In genomic region chr7:150376560-150376959, GRCh38 we compare ENCODE assay signal across 12 cellular contexts. TPM values are rescaled to one million over a fixed set of nuclear protein-coding genes. Genes with fewer than 3 reads are reported as not detected.
DNase-seq lines count a peak whose midpoint lies in the region; ATAC-seq, FAIRE-seq and TF ChIP-seq lines count a peak whose summit lies in the region.
"Had no signal": no experiment of that assay in that cellular context is flagged by ENCODE, and none has a peak within 500 bp of the region (broad histone marks: within the 10 kb centered on the region; RNA-seq: fewer than 3 reads in every experiment).

No MANE protein-coding gene starts in this region.

- CTCF ChIA-PET in H1 (lab: Charles Lee; ENCODE audit: partially characterized antibody): interaction anchor here (1.3 kb wide), 1 partner anchor 18 kb away, joined by 3 read pairs; no protein-coding TSS in a partner anchor

- H4K20me1 ChIP-seq in MM.1S (ENCODE audit: insufficient read depth, low read length): no peaks in the 10 kb centered on the region
- peaks cover 0 to 11% of the 10 kb centered on the region in 2 experiments for H4K20me1 ChIP-seq in H1 (replicated peaks in 1 of 2; ENCODE audit: control insufficient read depth in 1 of 2, insufficient read depth in 2 of 2, low read length in 2 of 2)

- no peaks in the 10 kb centered on the region for H3K27me3 Mint-ChIP-seq in T-helper 2 cell treated with Interferon-gamma antibody and Interleukin-4, amounts not matched to agents 5 μg/mL and 100 μg/mL, for 36 hours (ENCODE audit: low read depth)

- H3K27me3 ChIP-seq in MM.1S (replicated peaks; ENCODE audit: insufficient read depth, low read length) (no peaks in the 10 kb centered on the region), H1 (replicated peaks in 1 of 4; ENCODE audit: control insufficient read depth in 3 of 4, extremely low read depth in 1 of 4, insufficient read depth in 3 of 4, low read length in 3 of 4) (no peaks in the 10 kb centered on the region), gastrocnemius medialis (no peaks in the 10 kb centered on the region)
- H3K27me3 ChIP-seq: body of pancreas, esophagus squamous epithelium had no signal

- peaks cover 45% of the 10 kb centered on the region for H3K4me1 Mint-ChIP-seq in T-helper 2 cell treated with Interferon-gamma antibody and Interleukin-4, amounts not matched to agents 5 μg/mL and 100 μg/mL, for 36 hours (ENCODE audit: low read depth)

- peaks cover 17% of the 10 kb centered on the region for H3K79me1 ChIP-seq in H1 (ENCODE audit: low read depth, low read length)

- H3K18ac ChIP-seq in H1 (ENCODE audit: extremely low read depth, low read length): no peak overlapping the region

- TF ChIP-seq POLR2A in H1 (IDR thresholded peaks at IDR 0.05; ENCODE audit: control extremely low read depth in 1 of 2, low read depth in 2 of 2, low read length in 2 of 2) (no peak), gastrocnemius medialis (IDR thresholded peaks at IDR 0.05) (no peak)

- DNase-seq in T-helper 2 cell treated with Interferon-gamma antibody and Interleukin-4, amounts not matched to agents 5 μg/mL and 100 μg/mL, for 36 hours (ENCODE audit: low spot score): no peak
- DNase-seq in T-helper 2 cell: no peak
- DNase-seq in MM.1S: no peak
- DNase-seq in H1 (ENCODE audit: low read depth in 1 of 2, low spot score in 2 of 2): no peak
- no peak for DNase-seq in gastrocnemius medialis
- no peak for DNase-seq in SK-N-DZ (ENCODE audit: low spot score)
- DNase-seq in COLO829 (ENCODE audit: low spot score): no peak
- no peak for DNase-seq in inferior parietal cortex (ENCODE audit: extremely low spot score)
- DNase-seq: body of pancreas, esophagus squamous epithelium had no signal

- no peak overlapping the region for H2BK20ac ChIP-seq in H1 (ENCODE audit: low read length)

- H3K36me3 ChIP-seq in MM.1S (replicated peaks; ENCODE audit: insufficient read depth, low read length): no peaks in the 10 kb centered on the region
- H3K36me3 ChIP-seq in H1 (ENCODE audit: control insufficient read depth in 2 of 4, insufficient read depth in 4 of 4, low read length in 3 of 4): peaks cover 13 to 31% (median 21%) of the 10 kb centered on the region in 4 experiments
- peaks cover 0 to 21% of the 10 kb centered on the region in 2 donors for H3K36me3 ChIP-seq in gastrocnemius medialis

- no peak overlapping the region for H4K5ac ChIP-seq in H1 (ENCODE audit: insufficient read length, low read depth, low read length)

- H2AFZ ChIP-seq in MM.1S (ENCODE audit: low read length): no peak overlapping the region
- no peak overlapping the region for H2AFZ ChIP-seq in H1 (ENCODE audit: low read length)

- peak overlapping the region; percentile 8 for H4K91ac ChIP-seq in H1 (replicated peaks; ENCODE audit: insufficient read length, low read length)

- no peak for FAIRE-seq in H1 (lab: Jason Lieb, UNC)
- FAIRE-seq: A204.1 had no signal

- peak overlapping the region; percentile 97 for H2BK15ac ChIP-seq in H1 (ENCODE audit: low read length)

- H2AK5ac ChIP-seq in H1 (ENCODE audit: low read depth, low read length): peak overlapping the region; percentile 91

- H3F3A ChIP-seq in MM.1S (ENCODE audit: insufficient read depth, low read length): peaks cover 87% of the 10 kb centered on the region

- H2BK5ac ChIP-seq in H1 (ENCODE audit: low read depth, low read length): peak overlapping the region; percentile 78

- H3K4me3 ChIP-seq in MM.1S (ENCODE audit: low read length): no peak overlapping the region
- H3K4me3 ChIP-seq in H1 (ENCODE audit: extremely low read depth in 1 of 4, insufficient read depth in 2 of 4, low read depth in 3 of 4, low read length in 4 of 4): no peak overlapping the region
- H3K4me3 ChIP-seq in gastrocnemius medialis: no peak overlapping the region
- H3K4me3 ChIP-seq: body of pancreas, esophagus squamous epithelium had no signal

- TF ChIP-seq CTCF in MM.1S (IDR thresholded peaks at IDR 0.05; ENCODE audit: low read length): no peak
- TF ChIP-seq CTCF in H1 (IDR thresholded peaks at IDR 0.05; ENCODE audit: control extremely low read depth in 1 of 3, insufficient read depth in 1 of 3, low read depth in 1 of 3, low read length in 3 of 3): no peak
- TF ChIP-seq CTCF in gastrocnemius medialis (IDR thresholded peaks at IDR 0.05 in 4 of 5, conservative IDR thresholded peaks at IDR 0.05 in 1 of 5): no peak

- no peak overlapping the region for H3K14ac ChIP-seq in H1 (ENCODE audit: insufficient read length)

- peak overlapping the region; percentile 89 for H3K27ac ChIP-seq in MM.1S (ENCODE audit: low read length)
- H3K27ac ChIP-seq in H1 (ENCODE audit: low read depth, low read length): no peak overlapping the region
- H3K27ac ChIP-seq in gastrocnemius medialis: peak overlapping the region; percentile 93 to 99 (median 96)

- TF ChIP-seq RAD21 in H1 (IDR thresholded peaks at IDR 0.05 in 1 of 2, conservative IDR thresholded peaks at IDR 0.05 in 1 of 2; ENCODE audit: low read depth in 2 of 2, low read length in 2 of 2): no peak

- H2BK120ac ChIP-seq in H1 (replicated peaks; ENCODE audit: low read depth, low read length): no peak overlapping the region

- no peak overlapping the region for H3K23ac ChIP-seq in H1 (ENCODE audit: insufficient read length)

- no peak overlapping the region for H3K56ac ChIP-seq in H1 (replicated peaks; ENCODE audit: insufficient read length, low read depth, low read length)

- 82% methylated on average over 6 of the region's 6 CpGs; no CpG with 5 or more reads in 1 of the 2 experiments for WGBS in H1 (ENCODE audit: extremely low coverage in 1 of 2, insufficient coverage in 1 of 2, insufficient read length in 1 of 2, insufficient replicate concordance in 2 of 2, low coverage in 1 of 2, low lambda C conversion rate in 2 of 2, missing lambda C conversion rate in 1 of 2), 2 experiments

- H3K9me3 ChIP-seq in MM.1S (replicated peaks; ENCODE audit: insufficient read depth, low read length) (no peaks in the 10 kb centered on the region), H1 (ENCODE audit: insufficient read depth in 2 of 2, low read depth in 1 of 2, low read length in 1 of 2) (no peaks in the 10 kb centered on the region), gastrocnemius medialis (no peaks in the 10 kb centered on the region)
- H3K9me3 ChIP-seq: body of pancreas, esophagus squamous epithelium had no signal

- H4K8ac ChIP-seq in H1 (ENCODE audit: extremely low read depth, insufficient read depth, low read length): no peak overlapping the region

- no peak for ATAC-seq in gastrocnemius medialis
- ATAC-seq: body of pancreas had no signal

- H2BK12ac ChIP-seq in H1 (ENCODE audit: low read depth, low read length): peak overlapping the region; percentile 80; the same call in 1 of the 2 replicates

- peak overlapping the region; percentile 84 for H3K4me2 ChIP-seq in MM.1S (ENCODE audit: low read depth, low read length)
- no peak overlapping the region for H3K4me2 ChIP-seq in H1 (ENCODE audit: insufficient read depth in 1 of 2, low read depth in 2 of 2, low read length in 2 of 2)

- no peak overlapping the region for H3K4ac ChIP-seq in H1 (replicated peaks; ENCODE audit: insufficient read length, low read depth, low read length)

- H3K9ac ChIP-seq in MM.1S (ENCODE audit: low read length) (peak overlapping the region; percentile 93), H1 (replicated peaks in 1 of 4; ENCODE audit: extremely low read depth in 1 of 4, low read depth in 3 of 4, low read length in 3 of 4) (no peak overlapping the region)

- H3K23me2 ChIP-seq in H1 (ENCODE audit: low read depth, low read length): peaks cover 11% of the 10 kb centered on the region

- in situ Hi-C loops in gastrocnemius medialis (cut with MboI; ENCODE audit: low sequenced_read_pairs in 4 of 4): no loop called here

- TF ChIP-seq EP300 in H1 (IDR thresholded peaks at IDR 0.05; ENCODE audit: borderline replicate concordance in 1 of 2, low read depth in 2 of 2, low read length in 2 of 2): no peak

- intact Hi-C loops in gastrocnemius medialis (cut with DNase I; ENCODE audit: low total_unique reads): loop anchor here (5.0 kb wide), 1 partner anchor 504 kb away; the partner anchor contains the start of gene ATP6V0E2

- peaks cover 14% of the 10 kb centered on the region for H3K36me3 Mint-ChIP-seq in T-helper 2 cell treated with Interferon-gamma antibody and Interleukin-4, amounts not matched to agents 5 μg/mL and 100 μg/mL, for 36 hours (ENCODE audit: low read depth)

- H3K9me2 ChIP-seq in MM.1S (replicated peaks; ENCODE audit: insufficient read depth, low read length): no peaks in the 10 kb centered on the region

- H3K4me1 ChIP-seq in MM.1S (ENCODE audit: low read length) (peaks cover 81% of the 10 kb centered on the region), H1 (replicated peaks in 1 of 4; ENCODE audit: control insufficient read depth in 3 of 4, insufficient read depth in 4 of 4, low read length in 3 of 4) (peaks cover 12 to 29% (median 16%) of the 10 kb centered on the region in 4 experiments), gastrocnemius medialis (peaks cover 23 to 29% of the 10 kb centered on the region in 2 donors)

- peaks cover 61% of the 10 kb centered on the region for H3K79me2 ChIP-seq in MM.1S (ENCODE audit: low read length)
- H3K79me2 ChIP-seq in H1 (ENCODE audit: control insufficient read depth in 1 of 2, insufficient read depth in 2 of 2, low read length in 2 of 2): peaks cover 0 to 48% of the 10 kb centered on the region in 2 experiments; a peak in 3 of 4 replicates

- no peaks in the 10 kb centered on the region for H3K9me3 Mint-ChIP-seq in T-helper 2 cell treated with Interferon-gamma antibody and Interleukin-4, amounts not matched to agents 5 μg/mL and 100 μg/mL, for 36 hours

- POLR2A ChIA-PET in H1 (lab: Charles Lee; ENCODE audit: partially characterized antibody): interaction anchor here (0.6 to 7.8 kb wide), 8 partner anchors 9 to 283 kb away, joined by 3 to 93 read pairs (median 14); partner anchors contain the start of gene REPIN1

- H3K27ac Mint-ChIP-seq in T-helper 2 cell treated with Interferon-gamma antibody and Interleukin-4, amounts not matched to agents 5 μg/mL and 100 μg/mL, for 36 hours: peak overlapping the region; percentile 41

- peak overlapping the region; percentile 22 for H3K4me3 Mint-ChIP-seq in T-helper 2 cell treated with Interferon-gamma antibody and Interleukin-4, amounts not matched to agents 5 μg/mL and 100 μg/mL, for 36 hours

RNA-seq across cellular contexts. Expression of gene ZNF775, which starts 2.6 kb away (rescaled TPM):
- 21.5 and 24.9 TPM in 2 replicates for total RNA-seq in H1 (2021; fragmentation: NEBNext Ultra II Directional; extraction: Animal tissue kit (Norgen Biotek cat#: 25700))
- 13.6 and 22.5 TPM in 2 replicates for polyA plus RNA-seq in H1 (2011; rRNA removed)
- polyA plus RNA-seq in H1 (2011; cell fraction: cytosol; rRNA removed): 23.8 TPM
- 26.9 TPM for polyA plus RNA-seq in H1 (2011; cell fraction: nucleus; rRNA removed)
- 12.3 to 21.8 TPM (median 20.3 TPM) in 4 replicates for polyA plus RNA-seq in H1 (2012, experiment 1 of 2)
- polyA plus RNA-seq in H1 (2012, experiment 2 of 2): 13.0 TPM
- 9.1 TPM for polyA plus RNA-seq in H1 (2013, experiment 1 of 2)
- 8.5 TPM for polyA plus RNA-seq in H1 (2013, experiment 2 of 2)
- 2.5 and 2.9 TPM in 2 replicates for polyA minus RNA-seq in H1 (2011; rRNA and poly(A)+ RNA removed)
- polyA minus RNA-seq in H1 (2011; cell fraction: cytosol; rRNA and poly(A)+ RNA removed): 21.4 TPM
- polyA minus RNA-seq in H1 (2011; cell fraction: nucleus; rRNA and poly(A)+ RNA removed): 15.7 TPM
- total RNA-seq in gastrocnemius medialis: 1 to 10 TPM; 3.1 to 7.5 (median 3.3) TPM
- 16.4 and 25.1 TPM in 2 replicates for polyA plus RNA-seq in SK-N-DZ (2014; cell fraction: cytosol; rRNA removed)
- 18.4 and 21.0 TPM in 2 replicates for polyA plus RNA-seq in SK-N-DZ (2014; cell fraction: nucleus; rRNA removed)

RNA-seq across cellular contexts. Expression of gene REPIN1, which starts 7.9 kb away (rescaled TPM):
- 125 and 130 TPM in 2 replicates for total RNA-seq in H1 (2021; fragmentation: NEBNext Ultra II Directional; extraction: Animal tissue kit (Norgen Biotek cat#: 25700))
- 98.6 and 147 TPM in 2 replicates for polyA plus RNA-seq in H1 (2011; rRNA removed)
- polyA plus RNA-seq in H1 (2011; cell fraction: cytosol; rRNA removed): 110 TPM
- polyA plus RNA-seq in H1 (2011; cell fraction: nucleus; rRNA removed): 159 TPM
- polyA plus RNA-seq in H1 (2012, experiment 1 of 2): 81.6 to 105 TPM (median 96.5 TPM) in 4 replicates
- 86.7 TPM for polyA plus RNA-seq in H1 (2012, experiment 2 of 2)
- polyA plus RNA-seq in H1 (2013, experiment 1 of 2): 78.2 TPM
- 74.4 TPM for polyA plus RNA-seq in H1 (2013, experiment 2 of 2)
- 39.8 and 47.5 TPM in 2 replicates for polyA minus RNA-seq in H1 (2011; rRNA and poly(A)+ RNA removed)
- polyA minus RNA-seq in H1 (2011; cell fraction: cytosol; rRNA and poly(A)+ RNA removed): 55.6 TPM
- polyA minus RNA-seq in H1 (2011; cell fraction: nucleus; rRNA and poly(A)+ RNA removed): 72.6 TPM
- 100 to 1,000 TPM; 115 to 332 (median 159) TPM for total RNA-seq in gastrocnemius medialis
- polyA plus RNA-seq in SK-N-DZ (2014; cell fraction: cytosol; rRNA removed): 153 and 165 TPM in 2 replicates
- 147 and 176 TPM in 2 replicates for polyA plus RNA-seq in SK-N-DZ (2014; cell fraction: nucleus; rRNA removed)

RNA-seq across cellular contexts. Expression of gene RARRES2, which starts 35.1 kb away (rescaled TPM):
- 254 and 264 TPM in 2 replicates for total RNA-seq in H1 (2021; fragmentation: NEBNext Ultra II Directional; extraction: Animal tissue kit (Norgen Biotek cat#: 25700))
- polyA plus RNA-seq in H1 (2011; rRNA removed): 441 and 483 TPM in 2 replicates
- 569 TPM for polyA plus RNA-seq in H1 (2011; cell fraction: cytosol; rRNA removed)
- 327 TPM for polyA plus RNA-seq in H1 (2011; cell fraction: nucleus; rRNA removed)
- 326 to 515 TPM (median 467 TPM) in 4 replicates for polyA plus RNA-seq in H1 (2012, experiment 1 of 2)
- 519 TPM for polyA plus RNA-seq in H1 (2012, experiment 2 of 2)
- polyA plus RNA-seq in H1 (2013, experiment 1 of 2): 191 TPM
- 244 TPM for polyA plus RNA-seq in H1 (2013, experiment 2 of 2)
- polyA minus RNA-seq in H1 (2011; rRNA and poly(A)+ RNA removed): 29.0 and 37.7 TPM in 2 replicates
- polyA minus RNA-seq in H1 (2011; cell fraction: cytosol; rRNA and poly(A)+ RNA removed): 63.9 TPM
- 52.1 TPM for polyA minus RNA-seq in H1 (2011; cell fraction: nucleus; rRNA and poly(A)+ RNA removed)
- 10 to 100 TPM in 1 of 4 donors, 1 to 10 TPM in 3; 4.7 to 14.3 (median 6.5) TPM for total RNA-seq in gastrocnemius medialis
- polyA plus RNA-seq in SK-N-DZ (2014; cell fraction: cytosol; rRNA removed): 46.2 and 52.4 TPM in 2 replicates
- 69.4 and 86.4 TPM in 2 replicates for polyA plus RNA-seq in SK-N-DZ (2014; cell fraction: nucleus; rRNA removed)
- total RNA-seq: osteocyte had no signal

RNA-seq across cellular contexts. Expression of gene ACTR3C, which starts 53.2 kb away (rescaled TPM):
- 0.84 TPM in 1 of 2 replicates, not detected in the other for total RNA-seq in H1 (2021; fragmentation: NEBNext Ultra II Directional; extraction: Animal tissue kit (Norgen Biotek cat#: 25700))
- 0.78 and 1.5 TPM in 2 replicates for polyA plus RNA-seq in H1 (2011; rRNA removed)
- polyA plus RNA-seq in H1 (2011; cell fraction: cytosol; rRNA removed): 1.3 TPM
- polyA plus RNA-seq in H1 (2011; cell fraction: nucleus; rRNA removed): 1.6 TPM
- polyA plus RNA-seq in H1 (2012, experiment 1 of 2): 0.98 to 2.0 TPM (median 1.4 TPM) in 4 replicates
- 0.75 TPM for polyA plus RNA-seq in H1 (2012, experiment 2 of 2)
- not detected for polyA plus RNA-seq in H1 (2013, experiment 1 of 2)
- 0.07 TPM for polyA plus RNA-seq in H1 (2013, experiment 2 of 2)
- polyA minus RNA-seq in H1 (2011; rRNA and poly(A)+ RNA removed): 2.5 and 6.1 TPM in 2 replicates
- polyA minus RNA-seq in H1 (2011; cell fraction: cytosol; rRNA and poly(A)+ RNA removed): 1.9 TPM
- 15.5 TPM for polyA minus RNA-seq in H1 (2011; cell fraction: nucleus; rRNA and poly(A)+ RNA removed)
- 1 to 10 TPM in 2 of 4 donors, under 1 TPM in 1, not detected in 1; 0.27 to 2.7 (median 1.1) TPM for total RNA-seq in gastrocnemius medialis
- 3.4 TPM in 1 of 2 replicates, not detected in the other for polyA plus RNA-seq in SK-N-DZ (2014; cell fraction: cytosol; rRNA removed)
- 0.26 and 1.4 TPM in 2 replicates for polyA plus RNA-seq in SK-N-DZ (2014; cell fraction: nucleus; rRNA removed)
- total RNA-seq: osteocyte had no signal

RNA-seq across cellular contexts. Expression of gene LRRC61, which starts 53.4 kb away (rescaled TPM):
- total RNA-seq in H1 (2021; fragmentation: NEBNext Ultra II Directional; extraction: Animal tissue kit (Norgen Biotek cat#: 25700)): 0.73 and 1.0 TPM in 2 replicates
- polyA plus RNA-seq in H1 (2011; rRNA removed): 44.8 and 72.4 TPM in 2 replicates
- 40.2 TPM for polyA plus RNA-seq in H1 (2011; cell fraction: cytosol; rRNA removed)
- 36.1 TPM for polyA plus RNA-seq in H1 (2011; cell fraction: nucleus; rRNA removed)
- polyA plus RNA-seq in H1 (2012, experiment 1 of 2): 12.3 to 27.6 TPM (median 25.8 TPM) in 4 replicates
- polyA plus RNA-seq in H1 (2012, experiment 2 of 2): 31.8 TPM
- 0.34 TPM for polyA plus RNA-seq in H1 (2013, experiment 1 of 2)
- 0.42 TPM for polyA plus RNA-seq in H1 (2013, experiment 2 of 2)
- polyA minus RNA-seq in H1 (2011; rRNA and poly(A)+ RNA removed): 14.4 and 19.1 TPM in 2 replicates
- polyA minus RNA-seq in H1 (2011; cell fraction: cytosol; rRNA and poly(A)+ RNA removed): 27.4 TPM
- 16.0 TPM for polyA minus RNA-seq in H1 (2011; cell fraction: nucleus; rRNA and poly(A)+ RNA removed)
- 1 to 10 TPM in 3 of 4 donors, under 1 TPM in 1; 0.62 to 6.8 (median 1.9) TPM for total RNA-seq in gastrocnemius medialis
- polyA plus RNA-seq in SK-N-DZ (2014; cell fraction: cytosol; rRNA removed): 87.8 and 98.1 TPM in 2 replicates
- polyA plus RNA-seq in SK-N-DZ (2014; cell fraction: nucleus; rRNA removed): 56.6 and 67.9 TPM in 2 replicates
- total RNA-seq: osteocyte had no signal

Comparison
In these comparisons a context has a peak if more than half of its experiments do, and no peak if none do; other contexts are left out.
1. RNA of gene RARRES2, which starts 35.1 kb away (total RNA-seq): 254 to 264 TPM in H1; 4.7 to 14.3 TPM in gastrocnemius medialis; every median in the first group is over 10 times any median in the second.